1 cellular context compared by ENCODE assay signal in genomic region chr11:76243157-76243556, GRCh38.
TF ChIP-seq lines count a peak whose summit lies in the region.

No MANE protein-coding gene starts in this region.

TF ChIP-seq in K562, 482 proteins besides CTCF, POLR2A, EP300 and RAD21 (continued from another document):
- peak; percentile 64 for TF ChIP-seq PRDM10 (IDR thresholded peaks at IDR 0.05; ENCODE audit: partially characterized antibody)
